ENCODE assay signal across 8 cellular contexts in the genomic region with DNA sequence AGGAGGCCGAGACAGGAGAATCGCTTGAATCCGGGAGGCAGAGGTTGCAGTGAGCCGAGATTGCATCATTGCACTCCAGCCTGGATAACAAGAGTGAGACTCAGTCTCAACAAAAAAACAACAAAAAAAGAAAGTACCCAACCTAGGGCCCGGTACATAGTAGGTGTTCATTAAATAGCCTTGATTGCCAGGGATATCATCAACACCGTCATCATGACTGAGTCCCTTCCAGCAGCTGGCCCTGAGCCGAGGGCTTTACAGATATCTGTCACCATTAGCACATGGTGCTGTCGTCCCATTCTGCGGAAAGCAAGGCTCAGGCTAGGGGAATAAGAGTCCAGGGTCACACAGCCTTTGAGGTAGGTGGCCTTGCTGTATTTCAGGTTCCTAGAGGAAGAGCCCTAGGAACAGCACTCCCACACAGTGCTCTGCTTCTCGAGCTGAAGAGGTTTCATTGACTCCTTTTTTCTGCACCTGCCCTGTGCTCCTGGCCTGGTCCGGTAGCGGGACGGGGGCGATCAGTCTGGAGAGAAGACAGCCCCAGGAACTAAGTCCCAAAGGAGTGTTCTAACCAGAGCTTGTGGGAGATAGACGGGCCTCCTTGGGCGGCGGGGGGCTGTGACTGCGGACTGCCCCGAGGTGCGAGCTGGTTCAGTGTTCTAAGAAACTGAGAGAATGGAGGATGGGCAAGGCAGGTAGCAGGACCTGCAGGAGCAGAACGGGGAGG. TPM values are rescaled to one million over a fixed set of nuclear protein-coding genes. Genes with fewer than 3 reads are reported as not detected.
A peak's percentile ranks its signal among the peaks of the same experiment; 100 is the strongest.
DNase-seq lines count a peak whose midpoint lies in the region; ATAC-seq and TF ChIP-seq lines count a peak whose summit lies in the region.

No MANE protein-coding gene starts in this region.

- TF ChIP-seq POLR2A in upper lobe of left lung (IDR thresholded peaks at IDR 0.05): no peak

- H3K27ac ChIP-seq in brain microvascular endothelial cell: peak overlapping the region; percentile 94
- peak overlapping the region; percentile 60 to 74 for H3K27ac ChIP-seq in mucosa of rectum (ENCODE audit: low read depth in 2 of 2, low read length in 2 of 2)
- peak overlapping the region in 3 of 4 donors; percentile 19 to 83 (median 80) for H3K27ac ChIP-seq in upper lobe of left lung

- in situ Hi-C loops in brain microvascular endothelial cell (cut with HindIII; ENCODE audit: low pct_ligation_motif_present, low sequenced_read_pairs): loop anchor here (10.0 kb wide), 1 partner anchor 58 kb away; no protein-coding TSS in a partner anchor

- no peak for ATAC-seq in activated naive CD4-positive, alpha-beta T cell treated with anti-CD3 and anti-CD28 coated beads, Interleukin-2, amount 50 U/mL, for 72 hours
- no peak for ATAC-seq in upper lobe of left lung (ENCODE audit: low FRiP score in 2 of 2)

- CTCF ChIA-PET in activated naive CD4-positive, alpha-beta T cell treated with anti-CD3 and anti-CD28 coated beads, Interleukin-2, amount 10 ng/mL, durations not matched to agents 7 days and 5 days (lab: Charles Lee): interaction anchor here (0.7 to 1.3 kb wide), 3 partner anchors 61 to 467 kb away, joined by 3 to 4 read pairs (median 3); no protein-coding TSS in a partner anchor

- DNase-seq in activated naive CD4-positive, alpha-beta T cell treated with anti-CD3 and anti-CD28 coated beads, Interleukin-2, amount 10 ng/mL, durations not matched to agents 7 days and 5 days: no peak
- no peak for DNase-seq in activated naive CD4-positive, alpha-beta T cell treated with anti-CD3 and anti-CD28 coated beads, Interleukin-2, amount 50 U/mL, for 72 hours (ENCODE audit: low spot score in 2 of 2)
- DNase-seq in brain microvascular endothelial cell (no peak), upper lobe of left lung (no peak), AML-193 (lab: John Stamatoyannopoulos, UW) (no peak), SW480 (ENCODE audit: low spot score) (no peak)
- no peak for DNase-seq in activated CD4-positive, CD25-positive, alpha-beta regulatory T cell treated with anti-CD3 and anti-CD28 coated beads, Interleukin-2, amount 50 U/mL, for 72 hours

- H3K27me3 Mint-ChIP-seq in activated naive CD4-positive, alpha-beta T cell treated with anti-CD3 and anti-CD28 coated beads, Interleukin-2, amount 10 ng/mL, durations not matched to agents 7 days and 5 days: peaks cover 73% of the 10 kb centered on the region

- peak overlapping the region; percentile 52 for H3K4me3 Mint-ChIP-seq in activated naive CD4-positive, alpha-beta T cell treated with anti-CD3 and anti-CD28 coated beads, Interleukin-2, amount 10 ng/mL, durations not matched to agents 7 days and 5 days

- H3K9ac ChIP-seq in mucosa of rectum (ENCODE audit: low read depth in 1 of 2, low read length in 2 of 2): peak overlapping the region in 1 of 2 donors; percentile 53

- TF ChIP-seq EP300 in upper lobe of left lung (IDR thresholded peaks at IDR 0.05): no peak

- peaks cover 31% of the 10 kb centered on the region for H3K4me1 Mint-ChIP-seq in activated naive CD4-positive, alpha-beta T cell treated with anti-CD3 and anti-CD28 coated beads, Interleukin-2, amount 10 ng/mL, durations not matched to agents 7 days and 5 days

- H3K9me3 ChIP-seq in mucosa of rectum (ENCODE audit: control insufficient read depth in 2 of 2, low read length in 2 of 2) (no peaks in the 10 kb centered on the region), upper lobe of left lung (no peaks in the 10 kb centered on the region)

- H3K9me3 Mint-ChIP-seq in activated naive CD4-positive, alpha-beta T cell treated with anti-CD3 and anti-CD28 coated beads, Interleukin-2, amount 10 ng/mL, durations not matched to agents 7 days and 5 days: no peaks in the 10 kb centered on the region
- H3K9me3 Mint-ChIP-seq in activated naive CD4-positive, alpha-beta T cell treated with anti-CD3 and anti-CD28 coated beads, Interleukin-2, amount 50 U/mL, for 72 hours: no peaks in the 10 kb centered on the region

- no peaks in the 10 kb centered on the region for H3K36me3 ChIP-seq in brain microvascular endothelial cell (replicated peaks)
- H3K36me3 ChIP-seq in mucosa of rectum (ENCODE audit: control insufficient read depth in 2 of 2, insufficient read depth in 2 of 2, low read length in 2 of 2): no peaks in the 10 kb centered on the region
- no peaks in the 10 kb centered on the region for H3K36me3 ChIP-seq in upper lobe of left lung

- WGBS in upper lobe of left lung, 2 donors: 71 to 72% methylated on average over 21 of the region's 21 CpGs

- H3K4me1 ChIP-seq in mucosa of rectum (ENCODE audit: control insufficient read depth in 2 of 2, insufficient read depth in 2 of 2, low read length in 2 of 2) (peaks cover 26 to 29% of the 10 kb centered on the region in 2 donors), upper lobe of left lung (peaks cover 25 to 30% (median 28%) of the 10 kb centered on the region in 4 donors)

- H3K27ac Mint-ChIP-seq in activated naive CD4-positive, alpha-beta T cell treated with anti-CD3 and anti-CD28 coated beads, Interleukin-2, amount 10 ng/mL, durations not matched to agents 7 days and 5 days: no peak overlapping the region
- H3K27ac Mint-ChIP-seq in activated naive CD4-positive, alpha-beta T cell treated with anti-CD3 and anti-CD28 coated beads, Interleukin-2, amount 50 U/mL, for 72 hours: peak overlapping the region in 1 of 2 donors; percentile 95

- TF ChIP-seq CTCF in brain microvascular endothelial cell (IDR thresholded peaks at IDR 0.05; ENCODE audit: low read depth, low read length, missing control alignments) (no peak), upper lobe of left lung (IDR thresholded peaks at IDR 0.05) (no peak)

- no peaks in the 10 kb centered on the region for H3K36me3 Mint-ChIP-seq in activated naive CD4-positive, alpha-beta T cell treated with anti-CD3 and anti-CD28 coated beads, Interleukin-2, amount 10 ng/mL, durations not matched to agents 7 days and 5 days
- H3K36me3 Mint-ChIP-seq in activated naive CD4-positive, alpha-beta T cell treated with anti-CD3 and anti-CD28 coated beads, Interleukin-2, amount 50 U/mL, for 72 hours: no peaks in the 10 kb centered on the region

- H3K27me3 ChIP-seq in brain microvascular endothelial cell (replicated peaks) (no peaks in the 10 kb centered on the region), mucosa of rectum (ENCODE audit: control insufficient read depth in 2 of 2, insufficient read depth in 2 of 2, low read length in 2 of 2) (peaks cover 4 to 10% of the 10 kb centered on the region in 2 donors), upper lobe of left lung (peaks cover 0 to 4% (median 0%) of the 10 kb centered on the region in 4 donors)

- H3K4me3 ChIP-seq in brain microvascular endothelial cell (ENCODE audit: low read depth, low read length) (no peak overlapping the region), mucosa of rectum (ENCODE audit: low read length in 2 of 2) (peak overlapping the region in 1 of 2 donors; percentile 15), upper lobe of left lung (peak overlapping the region in 2 of 4 donors; percentile 43 to 53)

RNA-seq across cellular contexts. Expression of gene CXXC5, which starts 48.2 kb away (rescaled TPM):
- 1 to 10 TPM; 1.8 to 3.5 TPM for total RNA-seq in activated naive CD4-positive, alpha-beta T cell treated with anti-CD3 and anti-CD28 coated beads, Interleukin-2, amount 50 U/mL, for 72 hours
- 10 to 100 TPM; 25.7 to 39.5 (median 33.0) TPM for total RNA-seq in upper lobe of left lung

Comparison
In these comparisons a context has a peak if more than half of its experiments do, and no peak if none do; other contexts are left out.
1. RNA of gene CXXC5, which starts 48.2 kb away (total RNA-seq): 25.7 to 39.5 TPM in upper lobe of left lung; 1.8 to 3.5 TPM in activated naive CD4-positive, alpha-beta T cell treated with anti-CD3 and anti-CD28 coated beads, Interleukin-2, amount 50 U/mL, for 72 hours; every median in the first group is over 4 times any median in the second.
2. Peak in every context shown above with its lines, with median percentiles within 50 percentile points of each other: H3K27ac ChIP-seq.